In the genomic region with DNA sequence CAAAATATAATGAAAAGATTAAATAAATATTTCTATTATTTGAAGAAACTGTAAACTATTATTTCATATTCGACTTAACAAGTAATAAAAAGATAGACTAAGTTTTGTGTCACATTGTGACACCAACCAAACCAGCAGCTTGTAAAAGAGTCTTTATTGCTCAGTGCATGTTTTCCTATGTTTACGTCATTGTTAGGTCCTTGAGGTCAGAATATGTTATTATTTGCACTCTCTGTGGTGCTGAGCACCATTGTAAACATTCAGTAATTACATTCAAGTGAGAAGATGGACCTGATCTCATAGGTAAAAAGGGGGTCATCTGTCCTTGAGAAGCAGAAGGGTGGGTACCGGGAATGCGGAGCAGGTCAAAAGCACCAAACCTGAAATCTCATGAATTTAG, we compare ENCODE assay signal across 19 cellular contexts.
"Had no signal": no experiment of that assay in that cellular context is flagged by ENCODE, and none has a peak within 500 bp of the region (broad histone marks: within the 10 kb centered on the region; RNA-seq: fewer than 3 reads in every experiment).

No MANE protein-coding gene starts in this region.

- H3K27me3 ChIP-seq: body of pancreas, foreskin keratinocyte, hepatocyte, suprapubic skin, transverse colon, uterus had no signal

- H3K4me2 ChIP-seq: hepatocyte had no signal

- H3K79me2 ChIP-seq: hepatocyte had no signal

- H3K27ac Mint-ChIP-seq: activated CD4-positive, alpha-beta T cell treated with anti-CD3 and anti-CD28 coated beads, Interleukin-2, amount 10 ng/mL, durations not matched to agents 24 days and 14 days; activated CD8-positive, alpha-beta T cell treated with anti-CD3 and anti-CD28 coated beads for 36 hours; activated naive CD8-positive, alpha-beta T cell treated with anti-CD3 and anti-CD28 coated beads, Interleukin-2, amount 10 ng/mL, durations not matched to agents 7 days and 5 days; activated T-helper 17 cell treated with anti-CD3 and anti-CD28 coated beads, Interleukin-2, amount 50 U/mL, for 72 hours; memory B cell; naive thymus-derived CD4-positive, alpha-beta T cell; stimulated activated naive CD8-positive, alpha-beta T cell treated with anti-CD3 and anti-CD28 coated beads, Interleukin-15, amount 100 ng/mL, for 72 hours had no signal

- H3K36me3 ChIP-seq: suprapubic skin, transverse colon had no signal

- DNase-seq: activated CD4-positive, alpha-beta T cell treated with anti-CD3 and anti-CD28 coated beads, Interleukin-2, amount 10 ng/mL, durations not matched to agents 24 days and 14 days; activated CD8-positive, alpha-beta T cell treated with anti-CD3 and anti-CD28 coated beads for 36 hours; activated naive CD4-positive, alpha-beta T cell treated with Interleukin-2 at 50 U/mL for 16 hours; activated naive CD8-positive, alpha-beta T cell treated with anti-CD3 and anti-CD28 coated beads, Interleukin-2, amount 10 ng/mL, durations not matched to agents 7 days and 5 days; activated T-cell treated with anti-CD3 and anti-CD28 coated beads, Interleukin-2, amount 50 U/mL, for 1 hour; body of pancreas; dermis blood vessel endothelial cell; foreskin keratinocyte; naive thymus-derived CD4-positive, alpha-beta T cell; psoas muscle; stimulated activated CD4-positive, alpha-beta T cell treated with anti-CD3 and anti-CD28 coated beads, Interleukin-2, amount 100 ng/mL, for 48 hours; stimulated activated naive CD8-positive, alpha-beta T cell treated with anti-CD3 and anti-CD28 coated beads, Interleukin-15, amount 100 ng/mL, for 72 hours; transverse colon; uterus had no signal

- H3K4me3 ChIP-seq: body of pancreas, hepatocyte, psoas muscle, skin epidermis, suprapubic skin, transverse colon, uterus had no signal

- H3K4me3 Mint-ChIP-seq: activated CD4-positive, alpha-beta T cell treated with anti-CD3 and anti-CD28 coated beads, Interleukin-2, amount 10 ng/mL, durations not matched to agents 24 days and 14 days; activated CD8-positive, alpha-beta T cell treated with anti-CD3 and anti-CD28 coated beads for 36 hours; activated naive CD8-positive, alpha-beta T cell treated with anti-CD3 and anti-CD28 coated beads, Interleukin-2, amount 10 ng/mL, durations not matched to agents 7 days and 5 days; activated T-helper 17 cell treated with anti-CD3 and anti-CD28 coated beads, Interleukin-2, amount 50 U/mL, for 72 hours; memory B cell; naive thymus-derived CD4-positive, alpha-beta T cell; stimulated activated naive CD8-positive, alpha-beta T cell treated with anti-CD3 and anti-CD28 coated beads, Interleukin-15, amount 100 ng/mL, for 72 hours had no signal

- H3K27ac ChIP-seq: body of pancreas, foreskin keratinocyte, hepatocyte, psoas muscle, skin epidermis, suprapubic skin, transverse colon, uterus had no signal

- H3K4me1 Mint-ChIP-seq: activated CD4-positive, alpha-beta T cell treated with anti-CD3 and anti-CD28 coated beads, Interleukin-2, amount 10 ng/mL, durations not matched to agents 24 days and 14 days; activated naive CD8-positive, alpha-beta T cell treated with anti-CD3 and anti-CD28 coated beads, Interleukin-2, amount 10 ng/mL, durations not matched to agents 7 days and 5 days; activated T-helper 17 cell treated with anti-CD3 and anti-CD28 coated beads, Interleukin-2, amount 50 U/mL, for 72 hours; memory B cell; naive thymus-derived CD4-positive, alpha-beta T cell; stimulated activated naive CD8-positive, alpha-beta T cell treated with anti-CD3 and anti-CD28 coated beads, Interleukin-15, amount 100 ng/mL, for 72 hours had no signal

- H3K9me3 ChIP-seq: body of pancreas, psoas muscle, suprapubic skin, transverse colon, uterus had no signal

- H3K4me1 ChIP-seq: body of pancreas, foreskin keratinocyte, psoas muscle, suprapubic skin, transverse colon, uterus had no signal

- H3K27me3 Mint-ChIP-seq: activated CD4-positive, alpha-beta T cell treated with anti-CD3 and anti-CD28 coated beads, Interleukin-2, amount 10 ng/mL, durations not matched to agents 24 days and 14 days; activated CD8-positive, alpha-beta T cell treated with anti-CD3 and anti-CD28 coated beads for 36 hours; activated naive CD8-positive, alpha-beta T cell treated with anti-CD3 and anti-CD28 coated beads, Interleukin-2, amount 10 ng/mL, durations not matched to agents 7 days and 5 days; activated T-helper 17 cell treated with anti-CD3 and anti-CD28 coated beads, Interleukin-2, amount 50 U/mL, for 72 hours; memory B cell; naive thymus-derived CD4-positive, alpha-beta T cell; stimulated activated naive CD8-positive, alpha-beta T cell treated with anti-CD3 and anti-CD28 coated beads, Interleukin-15, amount 100 ng/mL, for 72 hours had no signal

- H3K36me3 Mint-ChIP-seq: activated naive CD8-positive, alpha-beta T cell treated with anti-CD3 and anti-CD28 coated beads, Interleukin-2, amount 10 ng/mL, durations not matched to agents 7 days and 5 days; memory B cell; naive thymus-derived CD4-positive, alpha-beta T cell had no signal

- H2AFZ ChIP-seq: hepatocyte had no signal
